8 cellular contexts compared by ENCODE assay signal in genomic region chr19:4723465-4724251, GRCh38. TPM values are rescaled to one million over a fixed set of nuclear protein-coding genes. Genes with fewer than 3 reads are reported as not detected.
DNase-seq lines count a peak whose midpoint lies in the region; ATAC-seq and TF ChIP-seq lines count a peak whose summit lies in the region.

Gene DPP9 (minus strand): TSS chr19:4723842. CDS start chr19:4719906, 3,936 bp downstream.

- H3K79me2 ChIP-seq in GM23338 (replicated peaks; ENCODE audit: insufficient read depth) = peaks cover 24% of the 10 kb centered on the region

- DNase-seq in Daoy (ENCODE audit: low read depth) (peak; percentile 99), GM23338 (ENCODE audit: low spot score) (peak; percentile 98), LHCN-M2 (ENCODE audit: low read depth) (peak; percentile 98), RPMI8226 (peak; percentile 99), fibroblast of gingiva (ENCODE audit: low read depth) (peak; percentile 99), naive B cell (peak; percentile 99)
- DNase-seq in activated T-helper 1 cell treated with anti-CD3 and anti-CD28 coated beads, Interleukin-2, amount 50 U/mL, for 16 hours (ENCODE audit: low read depth in 1 of 2, low spot score in 1 of 2) = peak; percentile 90 to 96

- H3K4me3 Mint-ChIP-seq in GM23338 (peak within 1 kb of the TSS; percentile 97), naive B cell (peak within 1 kb of the TSS; percentile 89 to 98 (median 94))
- peak within 1 kb of the TSS; percentile 99 for H3K4me3 Mint-ChIP-seq in stimulated activated memory B cell treated with anti-CD40 and anti-IgM and Interleukin-4, amounts not matched to agents 10 μg/mL and 1 μg/mL and 100 μg/mL, for 72 hours

- peak within 1 kb of the TSS; percentile 86 for H3K27ac Mint-ChIP-seq in GM23338
- peak within 1 kb of the TSS; percentile 96 to 100 (median 99) for H3K27ac Mint-ChIP-seq in naive B cell
- peak within 1 kb of the TSS; percentile 87 for H3K27ac Mint-ChIP-seq in stimulated activated memory B cell treated with anti-CD40 and anti-IgM and Interleukin-4, amounts not matched to agents 10 μg/mL and 1 μg/mL and 100 μg/mL, for 72 hours

- H3K27me3 Mint-ChIP-seq in GM23338 (ENCODE audit: insufficient read depth, low read depth, poor library complexity) (peaks cover 22% of the 10 kb centered on the region), naive B cell (peaks cover 0 to 12% (median 11%) of the 10 kb centered on the region in 3 donors)
- no peaks in the 10 kb centered on the region for H3K27me3 Mint-ChIP-seq in stimulated activated memory B cell treated with anti-CD40 and anti-IgM and Interleukin-4, amounts not matched to agents 10 μg/mL and 1 μg/mL and 100 μg/mL, for 72 hours

- H3K4me3 ChIP-seq in GM23338 = peak within 1 kb of the TSS; percentile 99

- peaks cover 16% of the 10 kb centered on the region for H3K36me3 Mint-ChIP-seq in GM23338 (ENCODE audit: low read depth)
- H3K36me3 Mint-ChIP-seq in naive B cell = peaks cover 4 to 7% of the 10 kb centered on the region in 2 donors
- H3K36me3 Mint-ChIP-seq in stimulated activated memory B cell treated with anti-CD40 and anti-IgM and Interleukin-4, amounts not matched to agents 10 μg/mL and 1 μg/mL and 100 μg/mL, for 72 hours = peaks cover 20% of the 10 kb centered on the region

- no peaks in the 10 kb centered on the region; the same call in 1 of the 2 replicates for H4K20me1 ChIP-seq in GM23338 (replicated peaks; ENCODE audit: insufficient read depth)

- TF ChIP-seq CTCF in GM23338 (conservative IDR thresholded peaks at IDR 0.05; ENCODE audit: low read depth in 2 of 2) = 0 out of 4 replicates have a peak, but pooled peaks of 1 of the 2 experiments have one; percentile 12

- no peaks in the 10 kb centered on the region for H3K9me2 ChIP-seq in GM23338 (ENCODE audit: insufficient read depth)

- H3K27ac ChIP-seq in GM23338 (ENCODE audit: low read depth) = no peak within 1 kb of the TSS

- H3K4me1 Mint-ChIP-seq in GM23338 (peaks cover 2% of the 10 kb centered on the region; the same call in 1 of the 3 replicates), naive B cell (peaks cover 34 to 48% (median 43%) of the 10 kb centered on the region in 3 donors)
- H3K4me1 Mint-ChIP-seq in stimulated activated memory B cell treated with anti-CD40 and anti-IgM and Interleukin-4, amounts not matched to agents 10 μg/mL and 1 μg/mL and 100 μg/mL, for 72 hours = peaks cover 52% of the 10 kb centered on the region

- 0 out of 2 replicates have a peak within 1 kb of the TSS, but pooled peaks have one; percentile 81 for H2AFZ ChIP-seq in GM23338

- H3K4me1 ChIP-seq in GM23338 (ENCODE audit: insufficient read depth) = peaks cover 9% of the 10 kb centered on the region; the same call in 1 of the 2 replicates

- H3F3A ChIP-seq in GM23338 (replicated peaks; ENCODE audit: low read depth) = no peaks in the 10 kb centered on the region

- H3K9me3 Mint-ChIP-seq in GM23338 (peaks cover 10% of the 10 kb centered on the region; the same call in 2 of the 3 replicates), naive B cell (peaks cover 0 to 9% (median 0%) of the 10 kb centered on the region in 7 donors)
- no peaks in the 10 kb centered on the region for H3K9me3 Mint-ChIP-seq in stimulated activated memory B cell treated with anti-CD40 and anti-IgM and Interleukin-4, amounts not matched to agents 10 μg/mL and 1 μg/mL and 100 μg/mL, for 72 hours

- ATAC-seq in GM23338 = peak; percentile 93
- peak; percentile 89 for ATAC-seq in naive B cell (ENCODE audit: low read depth in 2 of 2)
- peak; percentile 98 for ATAC-seq in stimulated activated memory B cell treated with anti-CD40 and anti-IgM and Interleukin-4, amounts not matched to agents 10 μg/mL and 1 μg/mL and 100 μg/mL, for 72 hours

- no peaks in the 10 kb centered on the region for H3K36me3 ChIP-seq in GM23338 (ENCODE audit: insufficient read depth)

- H3K27me3 ChIP-seq in GM23338 (ENCODE audit: insufficient read depth) = no peaks in the 10 kb centered on the region

- H3K4me2 ChIP-seq in GM23338 = peak within 1 kb of the TSS; percentile 96

TF ChIP-seq in GM23338, 12 proteins besides CTCF, POLR2A, EP300 and RAD21:
- peak; percentile 80 for TF ChIP-seq ETS1 (IDR thresholded peaks at IDR 0.05)
- TF ChIP-seq REST (IDR thresholded peaks at IDR 0.05; ENCODE audit: unreplicated experiment) = no peak
- peak; percentile 69 for TF ChIP-seq POLR2AphosphoS5 (IDR thresholded peaks at IDR 0.05; ENCODE audit: low read depth)
- TF ChIP-seq CREB1 (CRISPR knock-in tag; IDR thresholded peaks at IDR 0.05; ENCODE audit: low read depth) = peak; percentile 90
- TF ChIP-seq STAT1 (IDR thresholded peaks at IDR 0.05; ENCODE audit: unreplicated experiment) = no peak
- TF ChIP-seq NANOG (IDR thresholded peaks at IDR 0.05; ENCODE audit: borderline replicate concordance) = peak; percentile 39; the same call in 1 of the 2 replicates

RNA-seq across cellular contexts. Expression of gene DPP9, which starts in this region (rescaled TPM):
- total RNA-seq in Daoy (2014; rRNA removed; shearing (Covaris generic)) = 77.1 and 109 TPM in 2 replicates
- 30.8 and 49.2 TPM in 2 replicates for total RNA-seq in GM23338 (2014; rRNA removed; shearing (Covaris generic))
- polyA plus RNA-seq in GM23338 (2016; fragmentation: Nextera tagmentation; extraction: Ambion mirVana) (18.6 and 19.5 TPM in 2 replicates), naive B cell (ENCODE audit: low read depth in 6 of 6) (10 to 100 TPM; 15.6 to 36.0 (median 17.4) TPM)
- 107 and 109 TPM in 2 replicates for total RNA-seq in LHCN-M2 (2014; rRNA removed)
- 82.5 TPM for polyA plus RNA-seq in LHCN-M2 (2012)
